In the genomic region with DNA sequence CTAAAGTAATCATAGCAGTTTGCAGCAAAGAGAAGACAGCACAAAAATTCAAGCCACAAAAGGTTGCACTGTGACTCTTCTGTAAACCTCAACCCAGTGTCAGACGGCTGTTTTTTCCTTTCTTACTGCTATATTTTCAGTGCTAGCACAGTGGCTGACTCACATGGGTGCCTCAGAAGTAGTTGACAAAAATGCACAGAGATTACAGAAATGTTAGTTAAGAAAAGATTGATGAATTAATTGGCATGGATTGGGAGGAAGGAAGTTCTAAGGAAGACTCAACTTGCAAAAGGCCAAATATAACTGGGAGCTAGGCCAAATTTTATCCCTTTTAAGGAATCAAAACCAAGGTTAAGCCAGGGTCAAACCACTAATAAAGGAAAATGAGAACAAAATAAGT, we compare ENCODE assay signal across 9 cellular contexts. TPM values are rescaled to one million over a fixed set of nuclear protein-coding genes. Genes with fewer than 3 reads are reported as not detected.
DNase-seq lines count a peak whose midpoint lies in the region; ATAC-seq and TF ChIP-seq lines count a peak whose summit lies in the region.
"Had no signal": no experiment of that assay in that cellular context is flagged by ENCODE, and none has a peak within 500 bp of the region (broad histone marks: within the 10 kb centered on the region; RNA-seq: fewer than 3 reads in every experiment).

No MANE protein-coding gene starts in this region.

- ATAC-seq in GM18520 (IDR thresholded peaks at IDR 0.05; ENCODE audit: unreplicated experiment) (peak; percentile 82), HG03139 (IDR thresholded peaks at IDR 0.05; ENCODE audit: unreplicated experiment) (peak; percentile 63), gastroesophageal sphincter (no peak)

- TF ChIP-seq EP300 in gastroesophageal sphincter (IDR thresholded peaks at IDR 0.05) = no peak

- H3K27ac Mint-ChIP-seq in activated naive CD4-positive, alpha-beta T cell treated with anti-CD3 and anti-CD28 coated beads for 36 hours = peak overlapping the region; percentile 32

- TF ChIP-seq CTCF in retinal pigment epithelial cell (conservative IDR thresholded peaks at IDR 0.05; ENCODE audit: low read depth, low read length) (no peak), gastroesophageal sphincter (IDR thresholded peaks at IDR 0.05) (no peak), thyroid gland (IDR thresholded peaks at IDR 0.05) (no peak)

- TF ChIP-seq POLR2A in gastroesophageal sphincter (IDR thresholded peaks at IDR 0.05) (no peak), thyroid gland (IDR thresholded peaks at IDR 0.05) (no peak)

- intact Hi-C loops in activated naive CD4-positive, alpha-beta T cell treated with anti-CD3 and anti-CD28 coated beads for 36 hours (cut with micrococcal nuclease) = loop anchor here (1.0 kb wide), 4 partner anchors 17 to 56 kb away; partner anchors contain the start of genes ITGA1 and PELO
- intact Hi-C loops in thyroid gland (cut with DNase I) = no loop called here

- no peak overlapping the region for H3K4me3 Mint-ChIP-seq in activated naive CD4-positive, alpha-beta T cell treated with anti-CD3 and anti-CD28 coated beads for 36 hours

- no peaks in the 10 kb centered on the region for H3K9me3 Mint-ChIP-seq in activated naive CD4-positive, alpha-beta T cell treated with anti-CD3 and anti-CD28 coated beads for 36 hours

- no peaks in the 10 kb centered on the region for H3K36me3 Mint-ChIP-seq in activated naive CD4-positive, alpha-beta T cell treated with anti-CD3 and anti-CD28 coated beads for 36 hours (ENCODE audit: low read depth)

- H3K9me3 ChIP-seq in gastroesophageal sphincter (no peaks in the 10 kb centered on the region), HAP-1 (no peaks in the 10 kb centered on the region), thyroid gland (no peaks in the 10 kb centered on the region)
- H3K9me3 ChIP-seq: upper lobe of left lung had no signal

- in situ Hi-C loops in HAP-1 (cut with MboI; ENCODE audit: low sequenced_read_pairs) = no loop called here

- H3K27me3 ChIP-seq in gastroesophageal sphincter (no peaks in the 10 kb centered on the region), HAP-1 (ENCODE audit: low read depth) (0 out of 2 replicates have a peak, but pooled peaks cover 2% of the 10 kb centered on the region), thyroid gland (no peaks in the 10 kb centered on the region)
- H3K27me3 ChIP-seq: upper lobe of left lung had no signal

- CTCF ChIA-PET in activated naive CD4-positive, alpha-beta T cell treated with anti-CD3 and anti-CD28 coated beads for 36 hours (lab: Charles Lee) = no interaction called here

- H3K27me3 Mint-ChIP-seq in activated naive CD4-positive, alpha-beta T cell treated with anti-CD3 and anti-CD28 coated beads for 36 hours (ENCODE audit: low read depth) = no peaks in the 10 kb centered on the region

- 0 to 17% methylated on average over 1 of the region's 1 CpG for WGBS in gastroesophageal sphincter (ENCODE audit: low coverage in 1 of 2), 2 donors
- WGBS in thyroid gland, 2 donors = 30 to 44% methylated on average over 1 of the region's 1 CpG

- H3K36me3 ChIP-seq in gastroesophageal sphincter (no peaks in the 10 kb centered on the region), HAP-1 (replicated peaks) (no peaks in the 10 kb centered on the region), thyroid gland (no peaks in the 10 kb centered on the region)
- H3K36me3 ChIP-seq: upper lobe of left lung had no signal

- peak; percentile 66 for DNase-seq in activated naive CD4-positive, alpha-beta T cell treated with anti-CD3 and anti-CD28 coated beads for 36 hours
- DNase-seq in retinal pigment epithelial cell (ENCODE audit: low read depth) (peak; percentile 77), HAP-1 (ENCODE audit: low spot score in 2 of 2) (no peak), NCI-H526 (lab: John Stamatoyannopoulos, UW) (no peak), thyroid gland (no peak)
- DNase-seq: upper lobe of left lung had no signal

- peaks cover 44% of the 10 kb centered on the region for H3K4me1 Mint-ChIP-seq in activated naive CD4-positive, alpha-beta T cell treated with anti-CD3 and anti-CD28 coated beads for 36 hours (ENCODE audit: low read depth)

- H3K4me1 ChIP-seq in gastroesophageal sphincter (peaks cover 8 to 14% (median 14%) of the 10 kb centered on the region in 3 donors), HAP-1 (no peaks in the 10 kb centered on the region), thyroid gland (peaks cover 0 to 3% of the 10 kb centered on the region in 2 donors)

- H3K27ac ChIP-seq in gastroesophageal sphincter (no peak overlapping the region), thyroid gland (peak overlapping the region in 1 of 3 donors; percentile 36)

- H3K4me3 ChIP-seq in retinal pigment epithelial cell (ENCODE audit: low read length) = no peak overlapping the region
- H3K4me3 ChIP-seq in gastroesophageal sphincter = no peak overlapping the region
- no peak overlapping the region for H3K4me3 ChIP-seq in HAP-1
- no peak overlapping the region for H3K4me3 ChIP-seq in thyroid gland (replicated peaks in 1 of 3)
- H3K4me3 ChIP-seq: upper lobe of left lung had no signal

RNA-seq across cellular contexts. Expression of gene ITGA1, which starts 43.7 kb away (rescaled TPM):
- 1 to 10 TPM in 1 of 2 experiments, under 1 TPM in 1; 0.69 to 1.2 TPM for total RNA-seq in activated naive CD4-positive, alpha-beta T cell treated with anti-CD3 and anti-CD28 coated beads for 36 hours
- total RNA-seq in gastroesophageal sphincter (100 to 1,000 TPM; 219 to 326 (median 240) TPM), thyroid gland (10 to 100 TPM; 38.7 to 85.9 (median 52.6) TPM)

RNA-seq across cellular contexts. Expression of gene PELO, which starts 43.7 kb away (rescaled TPM):
- 10 to 100 TPM; 11.4 to 12.8 TPM for total RNA-seq in activated naive CD4-positive, alpha-beta T cell treated with anti-CD3 and anti-CD28 coated beads for 36 hours
- total RNA-seq in gastroesophageal sphincter (10 to 100 TPM; 49.4 to 78.0 (median 59.0) TPM), thyroid gland (10 to 100 TPM; 20.0 to 37.0 (median 23.3) TPM)

Comparison
In these comparisons a context has a peak if more than half of its experiments do, and no peak if none do; other contexts are left out.
1. DNase-seq: peak in activated naive CD4-positive, alpha-beta T cell treated with anti-CD3 and anti-CD28 coated beads for 36 hours (single experiment) and retinal pigment epithelial cell (single experiment); none in HAP-1 (0 of 2), NCI-H526 (0 of 2) and thyroid gland (0 of 2).
2. RNA of gene ITGA1, which starts 43.7 kb away (total RNA-seq): 219 to 326 TPM in gastroesophageal sphincter and 38.7 to 85.9 TPM in thyroid gland; 0.69 to 1.2 TPM in activated naive CD4-positive, alpha-beta T cell treated with anti-CD3 and anti-CD28 coated beads for 36 hours; every median in the first group is over 10 times any median in the second.